ENCODE assay signal across 11 cellular contexts in the genomic region with DNA sequence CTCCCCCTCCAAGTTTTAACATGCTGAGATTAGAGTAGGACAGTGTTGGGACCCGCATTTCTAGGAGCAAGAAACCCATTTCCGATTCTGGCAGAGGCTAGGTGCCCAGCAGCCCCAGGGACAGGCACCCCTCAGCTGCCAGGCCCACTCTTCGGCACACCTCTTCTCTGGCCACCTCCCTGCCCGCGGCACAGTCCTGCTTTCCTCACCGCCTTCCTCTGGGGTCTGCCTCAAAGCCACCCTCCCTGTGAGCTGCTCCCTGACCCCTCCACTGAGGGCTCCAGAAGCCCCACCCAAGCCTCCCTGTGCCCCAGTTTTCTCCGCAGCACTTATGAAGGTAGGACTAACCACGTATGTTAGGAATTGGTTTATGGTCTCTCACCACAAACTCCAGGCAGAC.
DNase-seq lines count a peak whose midpoint lies in the region; ATAC-seq and TF ChIP-seq lines count a peak whose summit lies in the region.
"Had no signal": no experiment of that assay in that cellular context is flagged by ENCODE, and none has a peak within 500 bp of the region (broad histone marks: within the 10 kb centered on the region; RNA-seq: fewer than 3 reads in every experiment).

No MANE protein-coding gene starts in this region.

- no peaks in the 10 kb centered on the region for H3K27me3 Mint-ChIP-seq in activated naive CD4-positive, alpha-beta T cell treated with anti-CD3 and anti-CD28 coated beads, Interleukin-2, amount 50 U/mL, for 24 hours
- no peaks in the 10 kb centered on the region for H3K27me3 Mint-ChIP-seq in dendritic cell treated with granulocyte-macrophage colony-stimulating factor and Interleukin-4, amounts not matched to agents 40 ng/mL and 50 ng/mL, for 4 days
- no peaks in the 10 kb centered on the region for H3K27me3 Mint-ChIP-seq in nephron (ENCODE audit: low read depth)

- H3K9me3 Mint-ChIP-seq in activated naive CD4-positive, alpha-beta T cell treated with anti-CD3 and anti-CD28 coated beads, Interleukin-2, amount 50 U/mL, for 24 hours, result no peaks in the 10 kb centered on the region
- H3K9me3 Mint-ChIP-seq in dendritic cell treated with granulocyte-macrophage colony-stimulating factor and Interleukin-4, amounts not matched to agents 40 ng/mL and 50 ng/mL, for 4 days, result no peaks in the 10 kb centered on the region
- H3K9me3 Mint-ChIP-seq in nephron, result no peaks in the 10 kb centered on the region

- H3K36me3 ChIP-seq in upper lobe of left lung, result peaks cover 0 to 14% (median 5%) of the 10 kb centered on the region in 4 donors

- H3K4me1 ChIP-seq in upper lobe of left lung, result peaks cover 16 to 33% (median 22%) of the 10 kb centered on the region in 4 donors

- ATAC-seq in upper lobe of left lung (ENCODE audit: low FRiP score in 2 of 2), result peak in 1 of 2 donors; percentile 15
- ATAC-seq in GM21717 (IDR thresholded peaks at IDR 0.05; ENCODE audit: unreplicated experiment), result no peak
- no peak for ATAC-seq in GM21526 (IDR thresholded peaks at IDR 0.05; ENCODE audit: low FRiP score, unreplicated experiment)

- H3K36me3 Mint-ChIP-seq in activated naive CD4-positive, alpha-beta T cell treated with anti-CD3 and anti-CD28 coated beads, Interleukin-2, amount 50 U/mL, for 24 hours, result peaks cover 6% of the 10 kb centered on the region
- H3K36me3 Mint-ChIP-seq in dendritic cell treated with granulocyte-macrophage colony-stimulating factor and Interleukin-4, amounts not matched to agents 40 ng/mL and 50 ng/mL, for 4 days (ENCODE audit: low read depth), result peaks cover 47% of the 10 kb centered on the region
- H3K36me3 Mint-ChIP-seq in nephron (ENCODE audit: low read depth), result peaks cover 30% of the 10 kb centered on the region

- intact Hi-C loops in dendritic cell treated with granulocyte-macrophage colony-stimulating factor and Interleukin-4, amounts not matched to agents 40 ng/mL and 50 ng/mL, for 4 days (cut with micrococcal nuclease), result no loop called here

- H3K9me3 ChIP-seq in upper lobe of left lung, result no peaks in the 10 kb centered on the region

- no peak for TF ChIP-seq POLR2A in upper lobe of left lung (IDR thresholded peaks at IDR 0.05)

- no peak for DNase-seq in activated naive CD4-positive, alpha-beta T cell treated with anti-CD3 and anti-CD28 coated beads, Interleukin-2, amount 50 U/mL, for 16 hours
- DNase-seq in upper lobe of left lung (no peak), NCI-H1436 treated with DMSO at 0.1 percent for 48 hours (lab: John Stamatoyannopoulos, UW) (no peak)
- DNase-seq: hippocampal formation, NCI-H2029, SIG-M5 had no signal

- peaks cover 75% of the 10 kb centered on the region for H3K4me1 Mint-ChIP-seq in activated naive CD4-positive, alpha-beta T cell treated with anti-CD3 and anti-CD28 coated beads, Interleukin-2, amount 50 U/mL, for 24 hours
- peaks cover 57% of the 10 kb centered on the region for H3K4me1 Mint-ChIP-seq in dendritic cell treated with granulocyte-macrophage colony-stimulating factor and Interleukin-4, amounts not matched to agents 40 ng/mL and 50 ng/mL, for 4 days (ENCODE audit: low read depth)
- peaks cover 55% of the 10 kb centered on the region for H3K4me1 Mint-ChIP-seq in nephron

- WGBS in upper lobe of left lung, 2 donors, result 91 to 96% methylated on average over 8 of the region's 8 CpGs

- H3K27ac Mint-ChIP-seq in activated naive CD4-positive, alpha-beta T cell treated with anti-CD3 and anti-CD28 coated beads, Interleukin-2, amount 50 U/mL, for 24 hours, result peak overlapping the region; percentile 68
- peak overlapping the region; percentile 61 for H3K27ac Mint-ChIP-seq in dendritic cell treated with granulocyte-macrophage colony-stimulating factor and Interleukin-4, amounts not matched to agents 40 ng/mL and 50 ng/mL, for 4 days
- peak overlapping the region; percentile 22 to 45 (median 28) for H3K27ac Mint-ChIP-seq in nephron

- no peak overlapping the region for H3K4me3 ChIP-seq in upper lobe of left lung

- TF ChIP-seq EP300 in upper lobe of left lung (IDR thresholded peaks at IDR 0.05), result no peak

- H3K27ac ChIP-seq in upper lobe of left lung, result peak overlapping the region; percentile 27 to 81 (median 53)

- no peaks in the 10 kb centered on the region for H3K27me3 ChIP-seq in upper lobe of left lung

- no peak overlapping the region for H3K4me3 Mint-ChIP-seq in activated naive CD4-positive, alpha-beta T cell treated with anti-CD3 and anti-CD28 coated beads, Interleukin-2, amount 50 U/mL, for 24 hours
- no peak overlapping the region for H3K4me3 Mint-ChIP-seq in dendritic cell treated with granulocyte-macrophage colony-stimulating factor and Interleukin-4, amounts not matched to agents 40 ng/mL and 50 ng/mL, for 4 days
- no peak overlapping the region for H3K4me3 Mint-ChIP-seq in nephron

- TF ChIP-seq CTCF in nephron (IDR thresholded peaks at IDR 0.05; ENCODE audit: unreplicated experiment in 3 of 3) (no peak), upper lobe of left lung (IDR thresholded peaks at IDR 0.05) (no peak)
